ENCODE assay signal across 1 cellular context in genomic region chr16:12434567-12434966, GRCh38.
TF ChIP-seq lines count a peak whose summit lies in the region.

No MANE protein-coding gene starts in this region.

TF ChIP-seq in WTC11, 78 proteins besides CTCF, POLR2A, EP300 and RAD21 (continued from another document):
- TF ChIP-seq, protein P1, sequence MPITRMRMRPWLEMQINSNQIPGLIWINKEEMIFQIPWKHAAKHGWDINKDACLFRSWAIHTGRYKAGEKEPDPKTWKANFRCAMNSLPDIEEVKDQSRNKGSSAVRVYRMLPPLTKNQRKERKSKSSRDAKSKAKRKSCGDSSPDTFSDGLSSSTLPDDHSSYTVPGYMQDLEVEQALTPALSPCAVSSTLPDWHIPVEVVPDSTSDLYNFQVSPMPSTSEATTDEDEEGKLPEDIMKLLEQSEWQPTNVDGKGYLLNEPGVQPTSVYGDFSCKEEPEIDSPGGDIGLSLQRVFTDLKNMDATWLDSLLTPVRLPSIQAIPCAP (CRISPR knock-in tag; IDR thresholded peaks at IDR 0.05): no peak
- TF ChIP-seq GABPB1 (CRISPR knock-in tag; IDR thresholded peaks at IDR 0.05) (no peak), CDX4 (CRISPR knock-in tag; IDR thresholded peaks at IDR 0.05; ENCODE audit: borderline replicate concordance) (no peak), MXD4 (CRISPR knock-in tag; IDR thresholded peaks at IDR 0.05; ENCODE audit: borderline replicate concordance) (no peak), FOXP4 (CRISPR knock-in tag; IDR thresholded peaks at IDR 0.05) (no peak), FOXP1 (CRISPR knock-in tag; IDR thresholded peaks at IDR 0.05; ENCODE audit: borderline replicate concordance) (no peak)
- TF ChIP-seq, protein P2, sequence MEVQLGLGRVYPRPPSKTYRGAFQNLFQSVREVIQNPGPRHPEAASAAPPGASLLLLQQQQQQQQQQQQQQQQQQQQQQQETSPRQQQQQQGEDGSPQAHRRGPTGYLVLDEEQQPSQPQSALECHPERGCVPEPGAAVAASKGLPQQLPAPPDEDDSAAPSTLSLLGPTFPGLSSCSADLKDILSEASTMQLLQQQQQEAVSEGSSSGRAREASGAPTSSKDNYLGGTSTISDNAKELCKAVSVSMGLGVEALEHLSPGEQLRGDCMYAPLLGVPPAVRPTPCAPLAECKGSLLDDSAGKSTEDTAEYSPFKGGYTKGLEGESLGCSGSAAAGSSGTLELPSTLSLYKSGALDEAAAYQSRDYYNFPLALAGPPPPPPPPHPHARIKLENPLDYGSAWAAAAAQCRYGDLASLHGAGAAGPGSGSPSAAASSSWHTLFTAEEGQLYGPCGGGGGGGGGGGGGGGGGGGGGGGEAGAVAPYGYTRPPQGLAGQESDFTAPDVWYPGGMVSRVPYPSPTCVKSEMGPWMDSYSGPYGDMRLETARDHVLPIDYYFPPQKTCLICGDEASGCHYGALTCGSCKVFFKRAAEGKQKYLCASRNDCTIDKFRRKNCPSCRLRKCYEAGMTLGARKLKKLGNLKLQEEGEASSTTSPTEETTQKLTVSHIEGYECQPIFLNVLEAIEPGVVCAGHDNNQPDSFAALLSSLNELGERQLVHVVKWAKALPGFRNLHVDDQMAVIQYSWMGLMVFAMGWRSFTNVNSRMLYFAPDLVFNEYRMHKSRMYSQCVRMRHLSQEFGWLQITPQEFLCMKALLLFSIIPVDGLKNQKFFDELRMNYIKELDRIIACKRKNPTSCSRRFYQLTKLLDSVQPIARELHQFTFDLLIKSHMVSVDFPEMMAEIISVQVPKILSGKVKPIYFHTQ (CRISPR knock-in tag; IDR thresholded peaks at IDR 0.05): no peak
- TF ChIP-seq, protein P3, sequence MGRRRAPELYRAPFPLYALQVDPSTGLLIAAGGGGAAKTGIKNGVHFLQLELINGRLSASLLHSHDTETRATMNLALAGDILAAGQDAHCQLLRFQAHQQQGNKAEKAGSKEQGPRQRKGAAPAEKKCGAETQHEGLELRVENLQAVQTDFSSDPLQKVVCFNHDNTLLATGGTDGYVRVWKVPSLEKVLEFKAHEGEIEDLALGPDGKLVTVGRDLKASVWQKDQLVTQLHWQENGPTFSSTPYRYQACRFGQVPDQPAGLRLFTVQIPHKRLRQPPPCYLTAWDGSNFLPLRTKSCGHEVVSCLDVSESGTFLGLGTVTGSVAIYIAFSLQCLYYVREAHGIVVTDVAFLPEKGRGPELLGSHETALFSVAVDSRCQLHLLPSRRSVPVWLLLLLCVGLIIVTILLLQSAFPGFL (CRISPR knock-in tag; IDR thresholded peaks at IDR 0.05; ENCODE audit: borderline replicate concordance): no peak
- TF ChIP-seq, protein P4, sequence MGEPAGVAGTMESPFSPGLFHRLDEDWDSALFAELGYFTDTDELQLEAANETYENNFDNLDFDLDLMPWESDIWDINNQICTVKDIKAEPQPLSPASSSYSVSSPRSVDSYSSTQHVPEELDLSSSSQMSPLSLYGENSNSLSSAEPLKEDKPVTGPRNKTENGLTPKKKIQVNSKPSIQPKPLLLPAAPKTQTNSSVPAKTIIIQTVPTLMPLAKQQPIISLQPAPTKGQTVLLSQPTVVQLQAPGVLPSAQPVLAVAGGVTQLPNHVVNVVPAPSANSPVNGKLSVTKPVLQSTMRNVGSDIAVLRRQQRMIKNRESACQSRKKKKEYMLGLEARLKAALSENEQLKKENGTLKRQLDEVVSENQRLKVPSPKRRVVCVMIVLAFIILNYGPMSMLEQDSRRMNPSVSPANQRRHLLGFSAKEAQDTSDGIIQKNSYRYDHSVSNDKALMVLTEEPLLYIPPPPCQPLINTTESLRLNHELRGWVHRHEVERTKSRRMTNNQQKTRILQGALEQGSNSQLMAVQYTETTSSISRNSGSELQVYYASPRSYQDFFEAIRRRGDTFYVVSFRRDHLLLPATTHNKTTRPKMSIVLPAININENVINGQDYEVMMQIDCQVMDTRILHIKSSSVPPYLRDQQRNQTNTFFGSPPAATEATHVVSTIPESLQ (CRISPR knock-in tag; IDR thresholded peaks at IDR 0.05): no peak
- TF ChIP-seq, protein P5, sequence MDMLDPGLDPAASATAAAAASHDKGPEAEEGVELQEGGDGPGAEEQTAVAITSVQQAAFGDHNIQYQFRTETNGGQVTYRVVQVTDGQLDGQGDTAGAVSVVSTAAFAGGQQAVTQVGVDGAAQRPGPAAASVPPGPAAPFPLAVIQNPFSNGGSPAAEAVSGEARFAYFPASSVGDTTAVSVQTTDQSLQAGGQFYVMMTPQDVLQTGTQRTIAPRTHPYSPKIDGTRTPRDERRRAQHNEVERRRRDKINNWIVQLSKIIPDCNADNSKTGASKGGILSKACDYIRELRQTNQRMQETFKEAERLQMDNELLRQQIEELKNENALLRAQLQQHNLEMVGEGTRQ (CRISPR knock-in tag; IDR thresholded peaks at IDR 0.05): no peak
